8 cellular contexts compared by ENCODE assay signal in the genomic region with DNA sequence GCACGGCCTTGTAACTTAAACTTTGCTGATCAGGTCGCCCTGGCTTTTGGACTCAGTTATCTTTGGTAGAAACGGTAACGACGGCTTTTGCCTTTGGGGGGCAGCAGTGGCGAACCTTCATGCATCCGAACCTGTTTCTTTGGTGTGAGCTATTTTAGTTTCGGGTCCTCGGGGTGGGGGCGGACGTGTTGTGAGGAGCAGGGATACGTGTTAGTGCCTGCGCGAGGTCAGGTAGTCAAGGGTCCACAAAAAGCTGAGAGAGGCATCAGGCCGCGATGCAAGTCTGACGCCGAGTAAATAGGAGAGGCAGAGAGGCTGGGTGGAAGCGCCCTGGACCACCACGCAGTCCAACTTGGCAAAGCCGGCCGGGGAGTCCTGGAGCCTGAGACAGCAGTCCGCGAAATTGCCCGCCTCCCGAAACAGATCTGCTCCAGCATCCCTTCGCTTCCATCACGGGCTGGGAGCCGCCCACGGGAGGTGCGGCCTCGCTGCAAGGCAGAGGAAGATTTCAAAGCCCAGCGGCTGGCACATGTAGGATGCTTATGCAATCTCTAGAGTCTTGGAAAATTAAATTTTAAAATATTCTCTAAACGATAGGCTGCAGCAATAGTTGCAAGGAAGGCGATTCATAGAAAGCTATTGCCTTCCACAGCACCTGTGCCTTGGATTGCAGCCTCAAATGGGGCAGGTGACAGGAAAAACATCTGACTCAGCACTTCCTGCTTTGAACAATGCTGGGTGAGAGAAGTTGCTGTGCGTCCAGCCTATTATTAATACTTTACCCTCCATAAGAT. TPM values are rescaled to one million over a fixed set of nuclear protein-coding genes. Genes with fewer than 3 reads are reported as not detected.
DNase-seq lines count a peak whose midpoint lies in the region; ATAC-seq and TF ChIP-seq lines count a peak whose summit lies in the region.

No MANE protein-coding gene starts in this region.

- H3F3A ChIP-seq in GM23338 (replicated peaks; ENCODE audit: low read depth) = no peaks in the 10 kb centered on the region

- TF ChIP-seq CTCF in GM23338 (conservative IDR thresholded peaks at IDR 0.05; ENCODE audit: low read depth in 2 of 2) (peak; percentile 73 to 82), LNCaP clone FGC (IDR thresholded peaks at IDR 0.05; ENCODE audit: control insufficient read depth, extremely low read depth, insufficient read depth) (peak; percentile 75), cardiac muscle cell (IDR thresholded peaks at IDR 0.05; ENCODE audit: low read depth, low read length) (peak; percentile 76), parathyroid adenoma (IDR thresholded peaks at IDR 0.05) (peak; percentile 43), tibial nerve (IDR thresholded peaks at IDR 0.05) (peak; percentile 53 to 68 (median 61))

- H3K27me3 Mint-ChIP-seq in GM23338 (ENCODE audit: insufficient read depth, low read depth, poor library complexity) = peaks cover 5% of the 10 kb centered on the region
- H3K27me3 Mint-ChIP-seq in activated naive CD8-positive, alpha-beta T cell = no peaks in the 10 kb centered on the region

- H3K4me2 ChIP-seq in GM23338 (peak overlapping the region; percentile 93), parathyroid adenoma (ENCODE audit: low read length) (peak overlapping the region; percentile 90)

- H2AFZ ChIP-seq in GM23338 (peak overlapping the region; percentile 48; the same call in 1 of the 2 replicates), parathyroid adenoma (peak overlapping the region; percentile 88)

- peak overlapping the region; percentile 71 for H3K9ac ChIP-seq in ES-I3 (ENCODE audit: low read depth, low read length)
- peak overlapping the region; percentile 37 for H3K9ac ChIP-seq in SK-N-MC (ENCODE audit: insufficient read length)
- no peak overlapping the region for H3K9ac ChIP-seq in parathyroid adenoma

- H3K79me2 ChIP-seq in GM23338 (replicated peaks; ENCODE audit: insufficient read depth) (peaks cover 22% of the 10 kb centered on the region), parathyroid adenoma (no peaks in the 10 kb centered on the region)

- H3K4me1 ChIP-seq in ES-I3 (ENCODE audit: insufficient read depth, low read length) = no peaks in the 10 kb centered on the region
- H3K4me1 ChIP-seq in GM23338 (ENCODE audit: insufficient read depth) = peaks cover 17% of the 10 kb centered on the region
- H3K4me1 ChIP-seq in cardiac muscle cell (ENCODE audit: low read depth) = no peaks in the 10 kb centered on the region
- H3K4me1 ChIP-seq in parathyroid adenoma = no peaks in the 10 kb centered on the region
- peaks cover 0 to 30% (median 14%) of the 10 kb centered on the region in 4 donors for H3K4me1 ChIP-seq in tibial nerve

- DNase-seq in GM23338 (ENCODE audit: low spot score) = peak; percentile 95
- DNase-seq in LNCaP clone FGC (ENCODE audit: low read depth) = no peak
- DNase-seq in SK-N-MC (ENCODE audit: low read depth, low spot score) = no peak
- peak; percentile 77 to 78 for DNase-seq in cardiac muscle cell (ENCODE audit: low read depth in 1 of 2, low spot score in 1 of 2)
- peak; percentile 61 to 85 for DNase-seq in tibial nerve (ENCODE audit: low spot score in 2 of 2)

- H3K4me3 Mint-ChIP-seq in GM23338 = peak overlapping the region; percentile 89
- H3K4me3 Mint-ChIP-seq in activated naive CD8-positive, alpha-beta T cell = peak overlapping the region; percentile 95

- peak; percentile 51 for ATAC-seq in GM23338

- H3K9me3 Mint-ChIP-seq in GM23338 = no peaks in the 10 kb centered on the region
- no peaks in the 10 kb centered on the region for H3K9me3 Mint-ChIP-seq in activated naive CD8-positive, alpha-beta T cell (ENCODE audit: low read depth)

- no peaks in the 10 kb centered on the region for H3K36me3 ChIP-seq in ES-I3 (ENCODE audit: insufficient read depth, low read length)
- no peaks in the 10 kb centered on the region for H3K36me3 ChIP-seq in GM23338 (ENCODE audit: insufficient read depth)
- H3K36me3 ChIP-seq in SK-N-MC (ENCODE audit: insufficient read depth, low read length) = no peaks in the 10 kb centered on the region
- no peaks in the 10 kb centered on the region for H3K36me3 ChIP-seq in cardiac muscle cell
- H3K36me3 ChIP-seq in parathyroid adenoma (ENCODE audit: control insufficient read depth, insufficient read depth, low read length) = no peaks in the 10 kb centered on the region
- H3K36me3 ChIP-seq in tibial nerve = no peaks in the 10 kb centered on the region

- TF ChIP-seq EP300 in tibial nerve (IDR thresholded peaks at IDR 0.05) = peak in 1 of 2 donors; percentile 50

- peaks cover 21% of the 10 kb centered on the region; the same call in 2 of the 3 replicates for H3K4me1 Mint-ChIP-seq in GM23338
- H3K4me1 Mint-ChIP-seq in activated naive CD8-positive, alpha-beta T cell (ENCODE audit: low read depth) = peaks cover 38% of the 10 kb centered on the region

- H3K9me3 ChIP-seq in ES-I3 (ENCODE audit: control insufficient read depth, insufficient read depth, low read length) (no peaks in the 10 kb centered on the region), SK-N-MC (ENCODE audit: low read depth, low read length) (no peaks in the 10 kb centered on the region), cardiac muscle cell (ENCODE audit: low read depth) (no peaks in the 10 kb centered on the region), parathyroid adenoma (ENCODE audit: control insufficient read depth, low read length) (no peaks in the 10 kb centered on the region), tibial nerve (no peaks in the 10 kb centered on the region)

- H3K27ac ChIP-seq in GM23338 (ENCODE audit: low read depth) = peak overlapping the region; percentile 78
- H3K27ac ChIP-seq in SK-N-MC = no peak overlapping the region
- H3K27ac ChIP-seq in cardiac muscle cell = no peak overlapping the region
- H3K27ac ChIP-seq in parathyroid adenoma = peak overlapping the region; percentile 52
- H3K27ac ChIP-seq in tibial nerve = peak overlapping the region in 3 of 4 donors; percentile 73 to 84 (median 76)

- H3K4me3 ChIP-seq in GM23338 (peak overlapping the region; percentile 72), LNCaP clone FGC (ENCODE audit: low read depth, low read length) (peak overlapping the region; percentile 62), SK-N-MC (peak overlapping the region; percentile 78), cardiac muscle cell (peak overlapping the region; percentile 39), parathyroid adenoma (ENCODE audit: low read depth, low read length) (peak overlapping the region; percentile 61), tibial nerve (peak overlapping the region; percentile 43 to 78 (median 62))

- H3K9me2 ChIP-seq in GM23338 (ENCODE audit: insufficient read depth) = no peaks in the 10 kb centered on the region

- peak overlapping the region; percentile 98 for H3K27ac Mint-ChIP-seq in GM23338
- H3K27ac Mint-ChIP-seq in activated naive CD8-positive, alpha-beta T cell = peak overlapping the region; percentile 98

- no peaks in the 10 kb centered on the region for H3K36me3 Mint-ChIP-seq in GM23338 (ENCODE audit: low read depth)
- no peaks in the 10 kb centered on the region for H3K36me3 Mint-ChIP-seq in activated naive CD8-positive, alpha-beta T cell

- TF ChIP-seq POLR2A in tibial nerve (IDR thresholded peaks at IDR 0.05) = no peak

- no peaks in the 10 kb centered on the region for H4K20me1 ChIP-seq in GM23338 (replicated peaks; ENCODE audit: insufficient read depth)

- H3K27me3 ChIP-seq in GM23338 (ENCODE audit: insufficient read depth) (no peaks in the 10 kb centered on the region), cardiac muscle cell (no peaks in the 10 kb centered on the region), parathyroid adenoma (ENCODE audit: control insufficient read depth, insufficient read depth, low read length) (no peaks in the 10 kb centered on the region), tibial nerve (no peaks in the 10 kb centered on the region)

- 0 to 1% methylated on average over 36 of the region's 36 CpGs for WGBS in tibial nerve, 2 donors

TF ChIP-seq in GM23338, 12 proteins besides CTCF, POLR2A, EP300 and RAD21 (continues in another document):
- TF ChIP-seq NANOG (IDR thresholded peaks at IDR 0.05; ENCODE audit: borderline replicate concordance) (no peak), POLR2AphosphoS5 (IDR thresholded peaks at IDR 0.05; ENCODE audit: low read depth) (peak; percentile 56), JUNB (IDR thresholded peaks at IDR 0.05; ENCODE audit: unreplicated experiment) (no peak)

RNA-seq across cellular contexts. Expression of gene TPP2, which starts 4.6 kb away (rescaled TPM):
- total RNA-seq in GM23338 (2014; rRNA removed; shearing (Covaris generic)) = 91.9 and 111 TPM in 2 replicates
- polyA plus RNA-seq in GM23338 (2016; fragmentation: Nextera tagmentation; extraction: Ambion mirVana) (47.2 and 56.6 TPM in 2 replicates), cardiac muscle cell (19.3 and 20.7 TPM in 2 replicates)
- total RNA-seq in cardiac muscle cell (30.6 and 32.0 TPM in 2 replicates), tibial nerve (10 to 100 TPM; 37.8 to 47.5 (median 43.9) TPM)

Comparison
In these comparisons a context has a peak if more than half of its experiments do, and no peak if none do; other contexts are left out.
1. DNase-seq: peak in GM23338 (single experiment), cardiac muscle cell (2 of 2) and tibial nerve (2 of 2); none in LNCaP clone FGC (single experiment) and SK-N-MC (single experiment).
2. H3K27ac ChIP-seq: peak in GM23338 (single experiment), parathyroid adenoma (single experiment) and tibial nerve (3 of 4); none in SK-N-MC (single experiment) and cardiac muscle cell (single experiment).
3. Peak in every context shown above with its lines, with median percentiles within 50 percentile points of each other: H3K4me3 ChIP-seq and CTCF ChIP-seq.